In genomic region chr11:66123902-66124301, GRCh38 we compare ENCODE assay signal across 14 cellular contexts. TPM values are rescaled to one million over a fixed set of nuclear protein-coding genes. Genes with fewer than 3 reads are reported as not detected.
A peak's percentile ranks its signal among the peaks of the same experiment; 100 is the strongest.
DNase-seq lines count a peak whose midpoint lies in the region; ATAC-seq and TF ChIP-seq lines count a peak whose summit lies in the region.
"Had no signal": no experiment of that assay in that cellular context is flagged by ENCODE, and none has a peak within 500 bp of the region (broad histone marks: within the 10 kb centered on the region; RNA-seq: fewer than 3 reads in every experiment).

No MANE protein-coding gene starts in this region.

- POLR2A ChIA-PET in CD4-positive, alpha-beta T cell (lab: Charles Lee) = interaction anchor here (1.0 to 1.1 kb wide), 2 partner anchors 8 to 461 kb away, joined by 3 to 7 read pairs; partner anchors contain the start of gene RELA
- POLR2A ChIA-PET in Panc1 (lab: Charles Lee) = interaction anchor here (0.7 kb wide), 1 partner anchor 69 kb away, joined by 5 read pairs; no protein-coding TSS in a partner anchor

- no peak overlapping the region for H3K27ac ChIP-seq in CD4-positive, alpha-beta T cell (ENCODE audit: low read depth, low read length)
- H3K27ac ChIP-seq in Panc1 (ENCODE audit: low read length) = peak overlapping the region; percentile 91

- peak overlapping the region; percentile 95 for H3K27ac Mint-ChIP-seq in CD4-positive, alpha-beta T cell
- H3K27ac Mint-ChIP-seq: T-helper 1 cell treated with Interleukin-12 subunit alpha and Interleukin-12 subunit beta and Interleukin-4 antibody, amounts not matched to agents 30 μg/mL and 1 μg/mL, for 36 hours had no signal

- no peaks in the 10 kb centered on the region for H3K9me3 Mint-ChIP-seq in CD4-positive, alpha-beta T cell
- H3K9me3 Mint-ChIP-seq: T-helper 1 cell treated with Interleukin-12 subunit alpha and Interleukin-12 subunit beta and Interleukin-4 antibody, amounts not matched to agents 30 μg/mL and 1 μg/mL, for 36 hours had no signal

- BruUV-seq in Panc1 (replicated peaks; lab: Mats Ljungman, UMichigan) = no TSS peak

- no peaks in the 10 kb centered on the region for H3K36me3 Mint-ChIP-seq in CD4-positive, alpha-beta T cell (ENCODE audit: low read depth)

- no peak for ATAC-seq in CD4-positive, alpha-beta T cell (ENCODE audit: poor library complexity)
- peak; percentile 53 for ATAC-seq in Panc1

- H3K36me3 ChIP-seq in Panc1 (ENCODE audit: control insufficient read depth, insufficient read depth, low read length) = no peaks in the 10 kb centered on the region

- peaks cover 64% of the 10 kb centered on the region for H3K4me1 ChIP-seq in Panc1 (ENCODE audit: control insufficient read depth, insufficient read depth, low read length)

- H3K9me3 ChIP-seq in CD4-positive, alpha-beta T cell (ENCODE audit: control insufficient read depth, low read length) = no peaks in the 10 kb centered on the region
- no peaks in the 10 kb centered on the region for H3K9me3 ChIP-seq in Panc1 (ENCODE audit: control insufficient read depth, insufficient read depth, low read depth, low read length)

- in situ Hi-C loops in Panc1 (cut with HindIII; ENCODE audit: low pct_unique_long_range_greater_than_20kb, low sequenced_read_pairs) = no loop called here

- no peak overlapping the region for H3K4me3 ChIP-seq in Panc1 (ENCODE audit: low read depth in 2 of 2, low read length in 2 of 2)

- intact Hi-C loops in CD4-positive, alpha-beta T cell (cut with DNase I, micrococcal nuclease) = no loop called here
- intact Hi-C loops in Panc1 (cut with micrococcal nuclease; ENCODE audit: unreplicated experiment) = no loop called here

- H3K4me1 Mint-ChIP-seq in CD4-positive, alpha-beta T cell (ENCODE audit: low read depth) = peaks cover 87% of the 10 kb centered on the region

- TF ChIP-seq CTCF in CD4-positive, alpha-beta T cell (IDR thresholded peaks at IDR 0.05) = no peak
- no peak for TF ChIP-seq CTCF in Panc1 (IDR thresholded peaks at IDR 0.05)

- H3K4me3 Mint-ChIP-seq in CD4-positive, alpha-beta T cell = peak overlapping the region; percentile 12
- H3K4me3 Mint-ChIP-seq: T-helper 1 cell treated with Interleukin-12 subunit alpha and Interleukin-12 subunit beta and Interleukin-4 antibody, amounts not matched to agents 30 μg/mL and 1 μg/mL, for 36 hours had no signal

- no peaks in the 10 kb centered on the region for H3K27me3 ChIP-seq in CD4-positive, alpha-beta T cell (ENCODE audit: control insufficient read depth, insufficient read depth, low read length)
- no peaks in the 10 kb centered on the region for H3K27me3 ChIP-seq in Panc1 (ENCODE audit: control insufficient read depth, insufficient read depth, low read length)

- CTCF ChIA-PET in CD4-positive, alpha-beta T cell (lab: Charles Lee) = interaction anchor here (3.0 to 3.8 kb wide), 2 partner anchors 9 to 55 kb away, joined by 8 to 27 read pairs; no protein-coding TSS in a partner anchor
- CTCF ChIA-PET in Panc1 (lab: Charles Lee) = interaction anchor here (0.6 kb wide), 1 partner anchor 39 kb away, joined by 3 read pairs; no protein-coding TSS in a partner anchor

- peak; percentile 10 for DNase-seq in DMS153 treated with DMSO at 0.1 percent for 48 hours (lab: John Stamatoyannopoulos, UW; ENCODE audit: unreplicated experiment)
- DNase-seq in DMS153 (lab: John Stamatoyannopoulos, UW) = no peak
- DNase-seq in CD4-positive, alpha-beta T cell = no peak
- DNase-seq in Panc1 (ENCODE audit: low read depth, low spot score) = no peak
- peak; percentile 69 for DNase-seq in kidney glomerular epithelial cell (lab: John Stamatoyannopoulos, UW)
- DNase-seq in NCI-H2171 treated with DMSO at 0.1 percent for 48 hours (lab: John Stamatoyannopoulos, UW) = no peak
- DNase-seq in midbrain (lab: John Stamatoyannopoulos, UW) = no peak
- no peak for DNase-seq in SW480 (ENCODE audit: low spot score)
- DNase-seq: amniotic stem cell; islet precursor cell; Kasumi-1; NCI-H526 treated with DMSO at 0.1 percent for 48 hours; stimulated activated CD4-positive, alpha-beta T cell treated with anti-CD3 and anti-CD28 coated beads, Interleukin-12 subunit alpha, Interleukin-12 subunit beta, amount 100 ng/mL, for 4 hours had no signal

- H3K27me3 Mint-ChIP-seq in CD4-positive, alpha-beta T cell = no peaks in the 10 kb centered on the region

RNA-seq across cellular contexts. Expression of gene PACS1, which starts 53.8 kb away (rescaled TPM):
- total RNA-seq in CD4-positive, alpha-beta T cell = 100 to 1,000 TPM; 179 to 183 TPM
- total RNA-seq in Panc1 (2021; ENCODE audit: unreplicated experiment) = 91.8 TPM
- 106 TPM for polyA plus RNA-seq in Panc1 (2012; ENCODE audit: insufficient read length)

Comparison
In these comparisons a context has a peak if more than half of its experiments do, and no peak if none do; other contexts are left out.
1. DNase-seq: peak in DMS153 treated with DMSO at 0.1 percent for 48 hours (single experiment) and kidney glomerular epithelial cell (single experiment); none in DMS153 (single experiment), CD4-positive, alpha-beta T cell (0 of 10), Panc1 (single experiment), NCI-H2171 treated with DMSO at 0.1 percent for 48 hours (single experiment), midbrain (single experiment) and SW480 (single experiment).